In the genomic region with DNA sequence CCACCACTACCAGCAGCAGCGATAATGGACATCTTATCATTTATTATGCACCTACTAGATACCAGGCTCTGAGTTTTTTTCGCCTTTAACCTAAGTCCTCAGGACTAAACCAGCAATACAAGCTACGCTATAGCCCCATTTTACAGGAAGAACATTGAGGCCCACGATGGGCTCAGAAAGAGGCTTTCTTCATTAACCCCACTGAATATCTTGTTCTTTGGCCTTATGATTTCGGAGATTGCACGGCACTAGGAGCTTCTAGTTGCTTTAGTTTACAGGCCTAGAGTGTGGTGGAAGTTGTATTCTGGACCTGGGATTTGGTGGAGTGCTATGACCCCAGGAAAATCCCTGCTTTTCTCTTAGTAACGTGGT, we compare ENCODE assay signal across 1 cellular context.
TF ChIP-seq lines count a peak whose summit lies in the region.

No MANE protein-coding gene starts in this region.

TF ChIP-seq in IMR-90, 13 proteins besides CTCF, POLR2A, EP300 and RAD21:
- TF ChIP-seq MAFK (IDR thresholded peaks at IDR 0.05; ENCODE audit: low read depth, low read length) = no peak
- TF ChIP-seq NFE2L2 (IDR thresholded peaks at IDR 0.05; ENCODE audit: low read depth, low read length) = no peak
- TF ChIP-seq MAZ (IDR thresholded peaks at IDR 0.05; ENCODE audit: borderline replicate concordance, low read depth, low read length) = no peak
- TF ChIP-seq CEBPB (IDR thresholded peaks at IDR 0.05; ENCODE audit: low read depth, low read length) = no peak
- no peak for TF ChIP-seq RCOR1 (IDR thresholded peaks at IDR 0.05; ENCODE audit: insufficient replicate concordance, low read length)
- no peak for TF ChIP-seq CHD1 (IDR thresholded peaks at IDR 0.05; ENCODE audit: low read depth, low read length)
- TF ChIP-seq FOS (IDR thresholded peaks at IDR 0.05; ENCODE audit: low read depth, low read length) = no peak
- TF ChIP-seq ELK1 (IDR thresholded peaks at IDR 0.05; ENCODE audit: borderline replicate concordance, low read depth, low read length) = no peak
- TF ChIP-seq, protein P1, sequence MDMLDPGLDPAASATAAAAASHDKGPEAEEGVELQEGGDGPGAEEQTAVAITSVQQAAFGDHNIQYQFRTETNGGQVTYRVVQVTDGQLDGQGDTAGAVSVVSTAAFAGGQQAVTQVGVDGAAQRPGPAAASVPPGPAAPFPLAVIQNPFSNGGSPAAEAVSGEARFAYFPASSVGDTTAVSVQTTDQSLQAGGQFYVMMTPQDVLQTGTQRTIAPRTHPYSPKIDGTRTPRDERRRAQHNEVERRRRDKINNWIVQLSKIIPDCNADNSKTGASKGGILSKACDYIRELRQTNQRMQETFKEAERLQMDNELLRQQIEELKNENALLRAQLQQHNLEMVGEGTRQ (IDR thresholded peaks at IDR 0.05; ENCODE audit: low read depth, low read length) = no peak
- TF ChIP-seq RFX5 (IDR thresholded peaks at IDR 0.05; ENCODE audit: low read depth, low read length) = no peak
- TF ChIP-seq SMC3 (IDR thresholded peaks at IDR 0.05; ENCODE audit: low read depth, low read length) = no peak
- TF ChIP-seq MXI1 (IDR thresholded peaks at IDR 0.05; ENCODE audit: borderline replicate concordance, low read depth, low read length) = no peak
- no peak for TF ChIP-seq BHLHE40 (IDR thresholded peaks at IDR 0.05; ENCODE audit: low read depth, low read length)
